Comparison of ENCODE assay signal across 8 cellular contexts in the genomic region with DNA sequence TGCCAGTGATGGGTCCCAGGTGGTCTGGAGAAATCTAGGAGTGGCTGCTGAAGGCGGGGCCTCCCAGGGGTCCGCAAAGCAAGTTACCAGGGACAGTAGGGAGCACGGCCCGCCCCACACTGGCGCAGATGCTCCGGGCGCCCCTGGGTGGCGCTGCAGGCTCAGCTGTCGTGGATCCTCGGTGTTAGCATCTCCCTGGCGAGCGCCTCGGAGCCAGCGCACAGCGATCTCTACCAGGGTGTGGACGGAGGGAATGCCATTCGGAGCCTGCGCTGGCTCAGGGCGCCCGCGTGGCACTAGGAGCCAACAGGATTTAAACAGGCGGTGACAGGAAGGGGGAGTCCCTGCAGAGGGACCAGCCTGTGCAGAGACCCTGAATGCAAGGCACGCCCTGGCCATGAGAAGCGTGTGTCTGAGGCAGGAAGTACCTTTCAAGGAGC. TPM values are rescaled to one million over a fixed set of nuclear protein-coding genes. Genes with fewer than 3 reads are reported as not detected.
DNase-seq lines count a peak whose midpoint lies in the region; ATAC-seq and TF ChIP-seq lines count a peak whose summit lies in the region.

No MANE protein-coding gene starts in this region.

- H3K4me1 Mint-ChIP-seq in neural crest cell: peaks cover 22% of the 10 kb centered on the region
- peaks cover 9% of the 10 kb centered on the region for H3K4me1 Mint-ChIP-seq in stimulated activated naive CD8-positive, alpha-beta T cell treated with anti-CD3 and anti-CD28 coated beads, Interleukin-15, amount 100 ng/mL, for 72 hours

- no peaks in the 10 kb centered on the region for H3K9me3 Mint-ChIP-seq in neural crest cell
- no peaks in the 10 kb centered on the region for H3K9me3 Mint-ChIP-seq in stimulated activated naive CD8-positive, alpha-beta T cell treated with anti-CD3 and anti-CD28 coated beads, Interleukin-15, amount 100 ng/mL, for 72 hours

- H3K36me3 ChIP-seq in Peyer's patch: no peaks in the 10 kb centered on the region

- H3K36me3 Mint-ChIP-seq in neural crest cell (ENCODE audit: low read depth): peaks cover 2% of the 10 kb centered on the region

- H3K27ac ChIP-seq in Peyer's patch: no peak overlapping the region

- ATAC-seq in stimulated activated naive CD8-positive, alpha-beta T cell treated with anti-CD3 and anti-CD28 coated beads, Interleukin-15, amount 100 ng/mL, for 72 hours: peak; percentile 94

- H3K27me3 ChIP-seq in Peyer's patch: no peaks in the 10 kb centered on the region

- H3K9me3 ChIP-seq in Peyer's patch: no peaks in the 10 kb centered on the region

- peak overlapping the region; percentile 87 for H3K4me3 Mint-ChIP-seq in neural crest cell
- peak overlapping the region; percentile 58 to 82 for H3K4me3 Mint-ChIP-seq in stimulated activated naive CD8-positive, alpha-beta T cell treated with anti-CD3 and anti-CD28 coated beads, Interleukin-15, amount 100 ng/mL, for 72 hours

- H3K4me3 ChIP-seq in Peyer's patch: peak overlapping the region in 1 of 4 donors; percentile 24

- H3K27me3 Mint-ChIP-seq in neural crest cell (ENCODE audit: low read depth): peaks cover 29% of the 10 kb centered on the region
- peaks cover 20% of the 10 kb centered on the region for H3K27me3 Mint-ChIP-seq in stimulated activated naive CD8-positive, alpha-beta T cell treated with anti-CD3 and anti-CD28 coated beads, Interleukin-15, amount 100 ng/mL, for 72 hours

- peak; percentile 76 for TF ChIP-seq CTCF in GM20000 (IDR thresholded peaks at IDR 0.05; ENCODE audit: extremely low read depth, missing control alignments)
- peak; percentile 74 to 91 (median 82) for TF ChIP-seq CTCF in Peyer's patch (IDR thresholded peaks at IDR 0.05)
- peak; percentile 95 for TF ChIP-seq CTCF in neural crest cell (conservative IDR thresholded peaks at IDR 0.05)

- DNase-seq in CD1c-positive myeloid dendritic cell (ENCODE audit: extremely low spot score): peak; percentile 73
- DNase-seq in GM20000 (ENCODE audit: low spot score): peak; percentile 84
- DNase-seq in KG1 (lab: John Stamatoyannopoulos, UW): peak; percentile 36
- DNase-seq in Peyer's patch: peak; percentile 66 to 82 (median 81)
- peak; percentile 35 for DNase-seq in activated T-helper 1 cell treated with Interleukin-2 at 50 U/mL for 16 hours (ENCODE audit: low read depth)
- DNase-seq in fibroblast of the conjunctiva (ENCODE audit: low read depth): peak; percentile 74
- peak; percentile 88 for DNase-seq in neural crest cell (ENCODE audit: low read depth, low spot score)
- peak; percentile 74 to 75 for DNase-seq in stimulated activated naive CD8-positive, alpha-beta T cell treated with anti-CD3 and anti-CD28 coated beads, Interleukin-15, amount 100 ng/mL, for 72 hours

- peaks cover 0 to 8% (median 2%) of the 10 kb centered on the region in 4 donors for H3K4me1 ChIP-seq in Peyer's patch

- H3K27ac Mint-ChIP-seq in neural crest cell (ENCODE audit: unreplicated experiment): peak overlapping the region; percentile 84
- H3K27ac Mint-ChIP-seq in stimulated activated naive CD8-positive, alpha-beta T cell treated with anti-CD3 and anti-CD28 coated beads, Interleukin-15, amount 100 ng/mL, for 72 hours: peak overlapping the region; percentile 6 to 48

- no peak for TF ChIP-seq POLR2A in Peyer's patch (IDR thresholded peaks at IDR 0.05)

RNA-seq across cellular contexts. Expression of a gene that starts 20.2 kb away (rescaled TPM):
- 10 to 100 TPM in 3 of 4 donors, 1 to 10 TPM in 1; 9.5 to 76.7 (median 18.4) TPM for total RNA-seq in Peyer's patch
- 13.6 and 17.0 TPM in 2 replicates for total RNA-seq in neural crest cell

RNA-seq across cellular contexts. Expression of a gene that starts 43.1 kb away (rescaled TPM):
- total RNA-seq in Peyer's patch: 10 to 100 TPM in 2 of 4 donors, 1 to 10 TPM in 2; 1.6 to 30.7 (median 12.0) TPM
- total RNA-seq in neural crest cell: 939 and 976 TPM in 2 replicates

RNA-seq across cellular contexts. Expression of a gene that starts 46.2 kb away (rescaled TPM):
- total RNA-seq in Peyer's patch: 10 to 100 TPM in 1 of 4 donors, 1 to 10 TPM in 3; 1.1 to 28.1 (median 5.7) TPM
- 1.0 and 3.4 TPM in 2 replicates for total RNA-seq in neural crest cell

RNA-seq across cellular contexts. Expression of a gene that starts 54.4 kb away (rescaled TPM):
- total RNA-seq in Peyer's patch (1 to 10 TPM; 4.9 to 9.9 (median 6.7) TPM), neural crest cell (245 and 248 TPM in 2 replicates)

Comparison
In these comparisons a context has a peak if more than half of its experiments do, and no peak if none do; other contexts are left out.
1. DNase-seq: peak in every context shown above with its lines; median percentile 88 in neural crest cell; 84 in GM20000; 81 in Peyer's patch; 74 in stimulated activated naive CD8-positive, alpha-beta T cell treated with anti-CD3 and anti-CD28 coated beads, Interleukin-15, amount 100 ng/mL, for 72 hours; 74 in fibroblast of the conjunctiva; 73 in CD1c-positive myeloid dendritic cell; 36 in KG1; 35 in activated T-helper 1 cell treated with Interleukin-2 at 50 U/mL for 16 hours.
2. RNA of a gene that starts 43.1 kb away (total RNA-seq): 939 to 976 TPM in neural crest cell; 1.6 to 30.7 TPM in Peyer's patch; every median in the first group is over 10 times any median in the second.
3. Peak in every context shown above with its lines, with median percentiles within 50 percentile points of each other: CTCF ChIP-seq.